20 cellular contexts compared by ENCODE assay signal in genomic region chr2:117956036-117956791, GRCh38. TPM values are rescaled to one million over a fixed set of nuclear protein-coding genes. Genes with fewer than 3 reads are reported as not detected.
DNase-seq lines count a peak whose midpoint lies in the region; ATAC-seq and TF ChIP-seq lines count a peak whose summit lies in the region.
"Had no signal": no experiment of that assay in that cellular context is flagged by ENCODE, and none has a peak within 500 bp of the region (broad histone marks: within the 10 kb centered on the region; RNA-seq: fewer than 3 reads in every experiment).

No MANE protein-coding gene starts in this region.

- H3K27me3 Mint-ChIP-seq in endodermal cell (ENCODE audit: insufficient read depth) (no peaks in the 10 kb centered on the region), neural progenitor cell (ENCODE audit: insufficient read depth, low read depth) (no peaks in the 10 kb centered on the region)
- H3K27me3 Mint-ChIP-seq: T-helper 17 cell had no signal

- H3K4me2 ChIP-seq in neural progenitor cell = no peak overlapping the region

- H3K9me3 ChIP-seq in endodermal cell (ENCODE audit: control insufficient read depth, low read length) (no peaks in the 10 kb centered on the region), neural progenitor cell (ENCODE audit: low read depth) (no peaks in the 10 kb centered on the region)

- DNase-seq in GM06990 (ENCODE audit: extremely low read depth, insufficient read length) = no peak
- DNase-seq in NB4 (ENCODE audit: low read depth) = no peak
- DNase-seq in endodermal cell = no peak
- DNase-seq in neural progenitor cell (ENCODE audit: low spot score) = no peak
- DNase-seq in epidermal melanocyte (ENCODE audit: insufficient read length, low spot score) = no peak
- DNase-seq in retina = no peak
- DNase-seq: activated CD4-positive, CD25-positive, alpha-beta regulatory T cell treated with anti-CD3 and anti-CD28 coated beads, Interleukin-2, amount 50 U/mL, for 72 hours; activated CD8-positive, alpha-beta memory T cell treated with anti-CD3 and anti-CD28 coated beads, Interleukin-2, amount 50 U/mL, for 48 hours; activated naive CD4-positive, alpha-beta T cell treated with Interleukin-2 at 50 U/mL for 16 hours; COR-L47; GF-D8; GOT3; NCI-H1436 treated with DMSO at 0.1 percent for 48 hours; NCI-H524; right cardiac atrium; stimulated activated CD4-positive, alpha-beta T cell treated with anti-CD3 and anti-CD28 coated beads, Interleukin-1b, Interleukin-23, amount 100 ng/mL, for 48 hours; stimulated activated CD8-positive, alpha-beta memory T cell treated with anti-CD3 and anti-CD28 coated beads, Interleukin-4, amount 100 ng/mL, for 48 hours; T-helper 17 cell had no signal

- H3K4me3 ChIP-seq in GM06990 (replicated peaks; ENCODE audit: low read depth, low read length) (no peak overlapping the region), NB4 (ENCODE audit: low read depth, low read length) (no peak overlapping the region), endodermal cell (ENCODE audit: low read length) (no peak overlapping the region), neural progenitor cell (no peak overlapping the region)

- H2AFZ ChIP-seq in neural progenitor cell (replicated peaks) = no peak overlapping the region

- no peaks in the 10 kb centered on the region for H3F3A ChIP-seq in neural progenitor cell (ENCODE audit: low read depth)

- H3K27ac ChIP-seq in endodermal cell (ENCODE audit: low read depth, low read length) (no peak overlapping the region), neural progenitor cell (no peak overlapping the region)

- H4K20me1 ChIP-seq in neural progenitor cell (ENCODE audit: low read depth) = no peaks in the 10 kb centered on the region

- H3K9me3 Mint-ChIP-seq in endodermal cell = no peaks in the 10 kb centered on the region
- H3K9me3 Mint-ChIP-seq in neural progenitor cell = no peaks in the 10 kb centered on the region

- no peak overlapping the region for H3K27ac Mint-ChIP-seq in endodermal cell
- H3K27ac Mint-ChIP-seq in neural progenitor cell = no peak overlapping the region

- peaks cover 46% of the 10 kb centered on the region for H3K36me3 Mint-ChIP-seq in endodermal cell (ENCODE audit: low read depth)
- H3K36me3 Mint-ChIP-seq in neural progenitor cell = peaks cover 27% of the 10 kb centered on the region

- H3K9ac ChIP-seq in endodermal cell (ENCODE audit: extremely low read depth, low read length, poor library complexity, severe bottlenecking) (no peak overlapping the region), neural progenitor cell (no peak overlapping the region)

- ATAC-seq in HG03432 (IDR thresholded peaks at IDR 0.05; ENCODE audit: unreplicated experiment) (no peak), GM19467 (IDR thresholded peaks at IDR 0.05; ENCODE audit: unreplicated experiment) (no peak)
- ATAC-seq: right cardiac atrium, T-helper 17 cell had no signal

- H3K79me2 ChIP-seq in neural progenitor cell (ENCODE audit: low read depth) = no peaks in the 10 kb centered on the region

- TF ChIP-seq POLR2A in NB4 (IDR thresholded peaks at IDR 0.05; ENCODE audit: extremely low read depth, insufficient read length) = no peak

- H3K4me1 Mint-ChIP-seq in endodermal cell (peaks cover 28% of the 10 kb centered on the region), neural progenitor cell (no peaks in the 10 kb centered on the region)

- H3K36me3 ChIP-seq in GM06990 (ENCODE audit: control insufficient read depth, insufficient read depth, low read length) (peaks cover 7% of the 10 kb centered on the region), endodermal cell (ENCODE audit: control insufficient read depth, insufficient read depth, low read length) (peaks cover 75% of the 10 kb centered on the region), neural progenitor cell (no peaks in the 10 kb centered on the region)

- TF ChIP-seq CTCF in GM06990 (IDR thresholded peaks at IDR 0.05; ENCODE audit: insufficient read depth, low read length, poor library complexity, severe bottlenecking) (peak; percentile 20), NB4 (IDR thresholded peaks at IDR 0.05; ENCODE audit: low read depth, low read length) (peak; percentile 18), endodermal cell (conservative IDR thresholded peaks at IDR 0.05) (peak; percentile 56), neural progenitor cell (IDR thresholded peaks at IDR 0.05) (peak; percentile 19)

- peaks cover 17% of the 10 kb centered on the region for H3K4me1 ChIP-seq in endodermal cell (ENCODE audit: control insufficient read depth, insufficient read depth, low read length)
- peaks cover 7% of the 10 kb centered on the region for H3K4me1 ChIP-seq in neural progenitor cell

- 91% methylated on average over 1 of the region's 1 CpG; no CpG with 5 or more reads in 1 of the 2 experiments for WGBS in endodermal cell (ENCODE audit: insufficient coverage in 1 of 2, insufficient read length in 1 of 2), 2 experiments

- no peaks in the 10 kb centered on the region for H3K27me3 ChIP-seq in GM06990 (replicated peaks; ENCODE audit: control insufficient read depth, insufficient read depth, low read length)
- no peaks in the 10 kb centered on the region for H3K27me3 ChIP-seq in endodermal cell (ENCODE audit: control insufficient read depth, insufficient read depth, low read length, poor library complexity, severe bottlenecking)
- H3K27me3 ChIP-seq in neural progenitor cell = no peaks in the 10 kb centered on the region

- H3K4me3 Mint-ChIP-seq in endodermal cell (no peak overlapping the region), neural progenitor cell (no peak overlapping the region)
- H3K4me3 Mint-ChIP-seq: T-helper 17 cell had no signal

RNA-seq across cellular contexts. Expression of gene CCDC93, which starts 57.7 kb away (rescaled TPM):
- total RNA-seq in endodermal cell (10 to 100 TPM; 35.6 to 36.6 TPM), neural progenitor cell (ENCODE audit: low replicate concordance) (17.2 and 21.0 TPM in 2 replicates)
- polyA plus RNA-seq in endodermal cell (2013, experiment 1 of 2) = 37.7 TPM
- 30.9 TPM for polyA plus RNA-seq in endodermal cell (2013, experiment 2 of 2)
